In genomic region chr12:56448860-56449621, GRCh38 we compare ENCODE assay signal across 8 cellular contexts. TPM values are rescaled to one million over a fixed set of nuclear protein-coding genes. Genes with fewer than 3 reads are reported as not detected.
A peak's percentile ranks its signal among the peaks of the same experiment; 100 is the strongest.
DNase-seq lines count a peak whose midpoint lies in the region; ATAC-seq and TF ChIP-seq lines count a peak whose summit lies in the region.

A gene with protein sequence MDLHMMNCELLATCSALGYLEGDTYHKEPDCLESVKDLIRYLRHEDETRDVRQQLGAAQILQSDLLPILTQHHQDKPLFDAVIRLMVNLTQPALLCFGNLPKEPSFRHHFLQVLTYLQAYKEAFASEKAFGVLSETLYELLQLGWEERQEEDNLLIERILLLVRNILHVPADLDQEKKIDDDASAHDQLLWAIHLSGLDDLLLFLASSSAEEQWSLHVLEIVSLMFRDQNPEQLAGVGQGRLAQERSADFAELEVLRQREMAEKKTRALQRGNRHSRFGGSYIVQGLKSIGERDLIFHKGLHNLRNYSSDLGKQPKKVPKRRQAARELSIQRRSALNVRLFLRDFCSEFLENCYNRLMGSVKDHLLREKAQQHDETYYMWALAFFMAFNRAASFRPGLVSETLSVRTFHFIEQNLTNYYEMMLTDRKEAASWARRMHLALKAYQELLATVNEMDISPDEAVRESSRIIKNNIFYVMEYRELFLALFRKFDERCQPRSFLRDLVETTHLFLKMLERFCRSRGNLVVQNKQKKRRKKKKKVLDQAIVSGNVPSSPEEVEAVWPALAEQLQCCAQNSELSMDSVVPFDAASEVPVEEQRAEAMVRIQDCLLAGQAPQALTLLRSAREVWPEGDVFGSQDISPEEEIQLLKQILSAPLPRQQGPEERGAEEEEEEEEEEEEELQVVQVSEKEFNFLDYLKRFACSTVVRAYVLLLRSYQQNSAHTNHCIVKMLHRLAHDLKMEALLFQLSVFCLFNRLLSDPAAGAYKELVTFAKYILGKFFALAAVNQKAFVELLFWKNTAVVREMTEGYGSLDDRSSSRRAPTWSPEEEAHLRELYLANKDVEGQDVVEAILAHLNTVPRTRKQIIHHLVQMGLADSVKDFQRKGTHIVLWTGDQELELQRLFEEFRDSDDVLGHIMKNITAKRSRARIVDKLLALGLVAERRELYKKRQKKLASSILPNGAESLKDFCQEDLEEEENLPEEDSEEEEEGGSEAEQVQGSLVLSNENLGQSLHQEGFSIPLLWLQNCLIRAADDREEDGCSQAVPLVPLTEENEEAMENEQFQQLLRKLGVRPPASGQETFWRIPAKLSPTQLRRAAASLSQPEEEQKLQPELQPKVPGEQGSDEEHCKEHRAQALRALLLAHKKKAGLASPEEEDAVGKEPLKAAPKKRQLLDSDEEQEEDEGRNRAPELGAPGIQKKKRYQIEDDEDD (minus strand): TSS chr12:56449426. CDS start chr12:56434170, 15,256 bp downstream.

- peak within 1 kb of the TSS; percentile 48 to 94 (median 79) for H3K4me3 ChIP-seq in dorsolateral prefrontal cortex
- peak within 1 kb of the TSS; percentile 82 to 97 (median 85) for H3K4me3 ChIP-seq in liver (ENCODE audit: low read depth in 1 of 3, low read length in 3 of 3)

- H3K27me3 ChIP-seq in dorsolateral prefrontal cortex (no peaks in the 10 kb centered on the region), liver (ENCODE audit: control insufficient read depth in 4 of 4, insufficient read depth in 4 of 4, low read length in 3 of 4) (no peaks in the 10 kb centered on the region)

- H3K27ac ChIP-seq in dorsolateral prefrontal cortex (peak within 1 kb of the TSS; percentile 76 to 98 (median 92)), liver (ENCODE audit: low read depth in 1 of 2, low read length in 2 of 2) (peak within 1 kb of the TSS; percentile 81 to 92)

- TF ChIP-seq RAD21 in liver (IDR thresholded peaks at IDR 0.05), result no peak

- peak; percentile 72 to 99 (median 94) for DNase-seq in C1 segment of cervical spinal cord (lab: John Stamatoyannopoulos, UW)
- peak; percentile 84 for DNase-seq in NCI-H748 treated with DMSO at 0.1 percent for 48 hours (lab: John Stamatoyannopoulos, UW)
- peak; percentile 84 to 90 for DNase-seq in activated CD4-positive, alpha-beta T cell treated with anti-CD3 and anti-CD28 coated beads, Interleukin-2, amount 50 U/mL, for 48 hours
- DNase-seq in dorsolateral prefrontal cortex, result peak; percentile 78 to 94 (median 87)
- peak; percentile 87 for DNase-seq in stimulated activated CD4-positive, alpha-beta T cell treated with anti-CD3 and anti-CD28 coated beads, Interleukin-4, amount 100 ng/mL, for 24 hours

- no peaks in the 10 kb centered on the region for H3K36me3 ChIP-seq in liver (ENCODE audit: control insufficient read depth in 4 of 4, insufficient read depth in 3 of 4, low read depth in 1 of 4, low read length in 3 of 4)

- peak within 1 kb of the TSS; percentile 68 to 92 for H3K9ac ChIP-seq in liver (ENCODE audit: low read depth in 1 of 2, low read length in 2 of 2)

- intact Hi-C loops in dorsolateral prefrontal cortex (cut with DNase I), result loop anchor here (1.0 to 5.0 kb wide), 4 partner anchors 16 to 115 kb away; partner anchors contain the start of genes APOF (in 2 of the 2) and STAT2 (in 2 of the 2)

- ATAC-seq in GM19351 (IDR thresholded peaks at IDR 0.05; ENCODE audit: unreplicated experiment) (peak; percentile 94), HG03521 (IDR thresholded peaks at IDR 0.05; ENCODE audit: unreplicated experiment) (peak; percentile 95)

- under 1% methylated on average over 58 of the region's 58 CpGs for WGBS in liver

- TF ChIP-seq CTCF in dorsolateral prefrontal cortex (IDR thresholded peaks at IDR 0.05 in 54 of 56, conservative IDR thresholded peaks at IDR 0.05 in 2 of 56; ENCODE audit: low read depth in 1 of 56, partially characterized antibody in 56 of 56) (peak in 43 of 56 donors; percentile 9 to 66 (median 36)), liver (IDR thresholded peaks at IDR 0.05; ENCODE audit: low read depth, low read length, missing input control) (no peak)

- peaks cover 0 to 4% (median 1%) of the 10 kb centered on the region in 4 donors for H3K4me1 ChIP-seq in liver (ENCODE audit: control insufficient read depth in 4 of 4, insufficient read depth in 4 of 4, low read length in 3 of 4)

- H3K9me3 ChIP-seq in liver (ENCODE audit: control insufficient read depth in 4 of 4, low read length in 3 of 4), result no peaks in the 10 kb centered on the region

TF ChIP-seq in liver, 16 proteins besides CTCF, POLR2A, EP300 and RAD21:
- peak in 1 of 2 donors; percentile 57 for TF ChIP-seq GABPA (IDR thresholded peaks at IDR 0.05 in 1 of 2, conservative IDR thresholded peaks at IDR 0.05 in 1 of 2)
- peak in 1 of 2 donors; percentile 13 for TF ChIP-seq RXRA (IDR thresholded peaks at IDR 0.05)
- peak; percentile 32 to 49 for TF ChIP-seq HNF4A (conservative IDR thresholded peaks at IDR 0.05)
- TF ChIP-seq SP1 (IDR thresholded peaks at IDR 0.05), result no peak
- TF ChIP-seq YY1 (IDR thresholded peaks at IDR 0.05), result peak; percentile 67
- TF ChIP-seq, protein P1, sequence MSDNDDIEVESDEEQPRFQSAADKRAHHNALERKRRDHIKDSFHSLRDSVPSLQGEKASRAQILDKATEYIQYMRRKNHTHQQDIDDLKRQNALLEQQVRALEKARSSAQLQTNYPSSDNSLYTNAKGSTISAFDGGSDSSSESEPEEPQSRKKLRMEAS (IDR thresholded peaks at IDR 0.05), result peak; percentile 85
- no peak for TF ChIP-seq REST (IDR thresholded peaks at IDR 0.05)

RNA-seq across cellular contexts. Expression of the gene that starts here (rescaled TPM):
- total RNA-seq in dorsolateral prefrontal cortex (1 to 10 TPM; 1.8 to 8.2 (median 4.4) TPM), liver (10 to 100 TPM; 12.9 to 17.6 TPM)
- 1 to 10 TPM; 5.1 to 7.8 TPM for polyA plus RNA-seq in liver

Comparison
In these comparisons a context has a peak if more than half of its experiments do, and no peak if none do; other contexts are left out.
1. Peak in every context shown above with its lines: DNase-seq, ATAC-seq, H3K4me3 ChIP-seq and H3K27ac ChIP-seq.